Comparison of ENCODE assay signal across 8 cellular contexts in the genomic region with DNA sequence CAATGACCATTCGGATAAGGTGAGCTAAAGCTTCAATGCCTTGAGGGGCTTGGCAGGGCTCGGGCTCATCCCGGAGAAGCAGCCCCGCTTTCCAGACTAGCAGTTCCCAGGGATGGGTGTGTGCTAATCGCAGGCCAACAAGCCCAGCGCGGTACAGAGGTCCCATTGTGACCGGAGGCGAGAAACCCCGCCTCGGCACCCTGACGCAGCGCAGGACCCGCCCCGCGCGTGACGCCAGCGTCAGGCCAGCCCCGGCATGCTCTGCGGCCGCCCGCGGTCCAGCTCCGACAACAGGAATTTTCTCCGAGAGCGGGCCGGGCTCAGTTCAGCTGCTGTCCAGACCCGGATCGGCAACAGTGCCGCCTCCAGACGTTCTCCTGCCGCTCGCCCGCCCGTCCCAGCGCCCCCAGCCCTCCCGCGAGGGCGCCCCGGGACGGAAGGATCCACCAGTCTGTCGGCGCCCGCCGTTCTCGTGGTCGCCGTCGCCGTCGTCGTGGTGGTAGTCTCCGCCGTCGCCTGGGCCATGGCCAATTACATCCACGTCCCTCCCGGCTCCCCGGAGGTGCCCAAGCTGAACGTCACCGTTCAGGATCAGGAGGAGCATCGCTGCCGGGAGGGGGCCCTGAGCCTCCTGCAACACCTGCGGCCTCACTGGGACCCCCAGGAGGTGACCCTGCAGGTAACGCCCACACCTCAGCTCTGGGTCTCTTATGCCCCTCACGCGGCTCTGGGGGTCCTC. TPM values are rescaled to one million over a fixed set of nuclear protein-coding genes. Genes with fewer than 3 reads are reported as not detected.
DNase-seq lines count a peak whose midpoint lies in the region; ATAC-seq and TF ChIP-seq lines count a peak whose summit lies in the region.

A gene with protein sequence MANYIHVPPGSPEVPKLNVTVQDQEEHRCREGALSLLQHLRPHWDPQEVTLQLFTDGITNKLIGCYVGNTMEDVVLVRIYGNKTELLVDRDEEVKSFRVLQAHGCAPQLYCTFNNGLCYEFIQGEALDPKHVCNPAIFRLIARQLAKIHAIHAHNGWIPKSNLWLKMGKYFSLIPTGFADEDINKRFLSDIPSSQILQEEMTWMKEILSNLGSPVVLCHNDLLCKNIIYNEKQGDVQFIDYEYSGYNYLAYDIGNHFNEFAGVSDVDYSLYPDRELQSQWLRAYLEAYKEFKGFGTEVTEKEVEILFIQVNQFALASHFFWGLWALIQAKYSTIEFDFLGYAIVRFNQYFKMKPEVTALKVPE (plus strand): TSS at position 264 of the 739 bp plus-strand sequence. CDS start 260 bp downstream, at position 524.

- ATAC-seq in GM19467 (IDR thresholded peaks at IDR 0.05; ENCODE audit: unreplicated experiment): peak; percentile 98

- H3K36me3 Mint-ChIP-seq in endodermal cell (ENCODE audit: low read depth): peaks cover 3% of the 10 kb centered on the region

- TF ChIP-seq CTCF in endodermal cell (conservative IDR thresholded peaks at IDR 0.05): peak; percentile 42

- H3K27me3 Mint-ChIP-seq in endodermal cell (ENCODE audit: insufficient read depth): peaks cover 5% of the 10 kb centered on the region

- no peaks in the 10 kb centered on the region for H3K27me3 ChIP-seq in endodermal cell (ENCODE audit: control insufficient read depth, insufficient read depth, low read length, poor library complexity, severe bottlenecking)

- H3K36me3 ChIP-seq in endodermal cell (ENCODE audit: control insufficient read depth, insufficient read depth, low read length): peaks cover 4% of the 10 kb centered on the region
- no peaks in the 10 kb centered on the region for H3K36me3 ChIP-seq in mesodermal cell (ENCODE audit: control insufficient read depth, insufficient read depth, low read length)

- H3K9me3 ChIP-seq in endodermal cell (ENCODE audit: control insufficient read depth, low read length): no peaks in the 10 kb centered on the region
- no peaks in the 10 kb centered on the region for H3K9me3 ChIP-seq in mesodermal cell (ENCODE audit: control insufficient read depth, low read length)

- H3K9ac ChIP-seq in endodermal cell (ENCODE audit: extremely low read depth, low read length, poor library complexity, severe bottlenecking): peak within 1 kb of the TSS; percentile 79

- 0 to 1% methylated on average over 23 to 67 of the region's 67 CpGs for WGBS in endodermal cell (ENCODE audit: insufficient coverage in 1 of 2, insufficient read length in 1 of 2), 2 experiments
- 0 to 1% methylated on average over 61 to 63 of the region's 67 CpGs for WGBS in mesodermal cell (ENCODE audit: insufficient coverage in 2 of 2), 2 experiments

- H3K27ac ChIP-seq in endodermal cell (ENCODE audit: low read depth, low read length): peak within 1 kb of the TSS; percentile 97
- peak within 1 kb of the TSS; percentile 95 for H3K27ac ChIP-seq in mesodermal cell (ENCODE audit: low read depth, low read length, severe bottlenecking)

- H3K4me1 Mint-ChIP-seq in endodermal cell: peaks cover 36% of the 10 kb centered on the region

- no peaks in the 10 kb centered on the region for H3K9me3 Mint-ChIP-seq in endodermal cell

- peak within 1 kb of the TSS; percentile 99 for H3K27ac Mint-ChIP-seq in endodermal cell

- H3K4me3 Mint-ChIP-seq in endodermal cell: peak within 1 kb of the TSS; percentile 88

- H3K4me1 ChIP-seq in endodermal cell (ENCODE audit: control insufficient read depth, insufficient read depth, low read length) (no peaks in the 10 kb centered on the region), mesodermal cell (ENCODE audit: control insufficient read depth, insufficient read depth, low read length, poor library complexity, severe bottlenecking) (peaks cover 5% of the 10 kb centered on the region)

- DNase-seq in CMK (ENCODE audit: low read depth) (peak; percentile 38), HS-27A (ENCODE audit: low read depth) (peak; percentile 80), NOMO-1 (lab: John Stamatoyannopoulos, UW; ENCODE audit: unreplicated experiment in 2 of 2) (peak; percentile 70 to 81), endodermal cell (peak; percentile 99)
- DNase-seq in activated CD8-positive, alpha-beta memory T cell treated with anti-CD3 and anti-CD28 coated beads, Interleukin-2, amount 50 U/mL, for 1 hour (ENCODE audit: extremely low read depth): peak; percentile 32
- DNase-seq in stimulated activated CD8-positive, alpha-beta memory T cell treated with anti-CD3 and anti-CD28 coated beads, Interleukin-15, amount 100 ng/mL, for 4 hours (ENCODE audit: low read depth in 2 of 2): peak; percentile 71 to 76

- H3K4me3 ChIP-seq in endodermal cell (ENCODE audit: low read length) (peak within 1 kb of the TSS; percentile 87), mesodermal cell (ENCODE audit: extremely low read depth, insufficient read depth, low read length, poor library complexity, severe bottlenecking) (peak within 1 kb of the TSS; percentile 89)

RNA-seq across cellular contexts. Expression of the gene that starts here (rescaled TPM):
- total RNA-seq in endodermal cell: 100 to 1,000 TPM in 1 of 2 donors, 10 to 100 TPM in 1; 84.9 to 187 TPM
- polyA plus RNA-seq in endodermal cell (2013, experiment 1 of 2): 47.8 TPM
- polyA plus RNA-seq in endodermal cell (2013, experiment 2 of 2): 53.0 TPM
- 42.8 TPM for polyA plus RNA-seq in mesodermal cell (2013, experiment 1 of 2)
- 44.6 TPM for polyA plus RNA-seq in mesodermal cell (2013, experiment 2 of 2)

Comparison
In these comparisons a context has a peak if more than half of its experiments do, and no peak if none do; other contexts are left out.
1. Peak in every context shown above with its lines: DNase-seq, ATAC-seq, H3K4me3 ChIP-seq and H3K27ac ChIP-seq.
2. DNase-seq: peak in every context shown above with its lines; median percentile 99 in endodermal cell; 80 in HS-27A; 76 in NOMO-1; 74 in stimulated activated CD8-positive, alpha-beta memory T cell treated with anti-CD3 and anti-CD28 coated beads, Interleukin-15, amount 100 ng/mL, for 4 hours; 38 in CMK; 32 in activated CD8-positive, alpha-beta memory T cell treated with anti-CD3 and anti-CD28 coated beads, Interleukin-2, amount 50 U/mL, for 1 hour.